Comparison of ENCODE assay signal across 8 cellular contexts in genomic region chr3:194265505-194265892, GRCh38.
DNase-seq lines count a peak whose midpoint lies in the region; ATAC-seq lines count a peak whose summit lies in the region.

No MANE protein-coding gene starts in this region.

- H3K36me3 Mint-ChIP-seq in T-helper 17 cell (ENCODE audit: low read depth): peaks cover 2% of the 10 kb centered on the region
- no peaks in the 10 kb centered on the region for H3K36me3 Mint-ChIP-seq in activated CD4-positive, alpha-beta T cell treated with anti-CD3 and anti-CD28 coated beads, Interleukin-2, amount 10 ng/mL, durations not matched to agents 7 days and 5 days (ENCODE audit: low read depth)
- no peaks in the 10 kb centered on the region for H3K36me3 Mint-ChIP-seq in activated T-cell treated with anti-CD3 and anti-CD28 coated beads, Interleukin-2, amount 50 U/mL, for 24 hours (ENCODE audit: low read depth)

- peaks cover 15% of the 10 kb centered on the region for H3K27me3 Mint-ChIP-seq in T-helper 17 cell
- H3K27me3 Mint-ChIP-seq in activated CD4-positive, alpha-beta T cell treated with anti-CD3 and anti-CD28 coated beads, Interleukin-2, amount 10 ng/mL, durations not matched to agents 7 days and 5 days: peaks cover 17% of the 10 kb centered on the region
- H3K27me3 Mint-ChIP-seq in activated T-cell treated with anti-CD3 and anti-CD28 coated beads, Interleukin-2, amount 50 U/mL, for 24 hours: peaks cover 1% of the 10 kb centered on the region

- POLR2A ChIA-PET in activated CD4-positive, alpha-beta T cell treated with anti-CD3 and anti-CD28 coated beads, Interleukin-2, amount 10 ng/mL, durations not matched to agents 7 days and 5 days (lab: Charles Lee): no interaction called here

- peak overlapping the region; percentile 47 for H3K27ac Mint-ChIP-seq in T-helper 17 cell
- H3K27ac Mint-ChIP-seq in activated CD4-positive, alpha-beta T cell treated with anti-CD3 and anti-CD28 coated beads, Interleukin-2, amount 10 ng/mL, durations not matched to agents 7 days and 5 days: no peak overlapping the region
- H3K27ac Mint-ChIP-seq in activated T-cell treated with anti-CD3 and anti-CD28 coated beads, Interleukin-2, amount 50 U/mL, for 24 hours: no peak overlapping the region

- no peaks in the 10 kb centered on the region for H3K9me3 ChIP-seq in T-helper 17 cell (ENCODE audit: control insufficient read depth, low read length, poor library complexity, severe bottlenecking)

- intact Hi-C loops in head of caudate nucleus (cut with DNase I): no loop called here

- H3K4me1 Mint-ChIP-seq in T-helper 17 cell: peaks cover 13% of the 10 kb centered on the region
- peaks cover 18% of the 10 kb centered on the region for H3K4me1 Mint-ChIP-seq in activated CD4-positive, alpha-beta T cell treated with anti-CD3 and anti-CD28 coated beads, Interleukin-2, amount 10 ng/mL, durations not matched to agents 7 days and 5 days
- H3K4me1 Mint-ChIP-seq in activated T-cell treated with anti-CD3 and anti-CD28 coated beads, Interleukin-2, amount 50 U/mL, for 24 hours (ENCODE audit: low read depth): no peaks in the 10 kb centered on the region

- no peak for ATAC-seq in T-helper 17 cell
- no peak for ATAC-seq in HG02798 (IDR thresholded peaks at IDR 0.05; ENCODE audit: poor library complexity, unreplicated experiment)

- H3K9me3 Mint-ChIP-seq in activated CD4-positive, alpha-beta T cell treated with anti-CD3 and anti-CD28 coated beads, Interleukin-2, amount 10 ng/mL, durations not matched to agents 7 days and 5 days: no peaks in the 10 kb centered on the region
- no peaks in the 10 kb centered on the region for H3K9me3 Mint-ChIP-seq in activated T-cell treated with anti-CD3 and anti-CD28 coated beads, Interleukin-2, amount 50 U/mL, for 24 hours

- CTCF ChIA-PET in activated CD4-positive, alpha-beta T cell treated with anti-CD3 and anti-CD28 coated beads, Interleukin-2, amount 10 ng/mL, durations not matched to agents 7 days and 5 days (lab: Charles Lee): interaction anchor here (0.7 to 1.2 kb wide), 3 partner anchors 8 to 50 kb away, joined by 3 read pairs; no protein-coding TSS in a partner anchor

- no peak overlapping the region for H3K4me3 Mint-ChIP-seq in T-helper 17 cell
- H3K4me3 Mint-ChIP-seq in activated CD4-positive, alpha-beta T cell treated with anti-CD3 and anti-CD28 coated beads, Interleukin-2, amount 10 ng/mL, durations not matched to agents 7 days and 5 days: no peak overlapping the region
- H3K4me3 Mint-ChIP-seq in activated T-cell treated with anti-CD3 and anti-CD28 coated beads, Interleukin-2, amount 50 U/mL, for 24 hours: no peak overlapping the region

- DNase-seq in ELF-1 (ENCODE audit: low read depth, low spot score) (peak; percentile 59), T-helper 17 cell (no peak), head of caudate nucleus (peak in 41 of 42 donors; percentile 20 to 83 (median 63)), putamen (ENCODE audit: low spot score) (peak; percentile 70), cerebellar cortex (ENCODE audit: low spot score) (no peak)
- DNase-seq in activated CD4-positive, alpha-beta T cell treated with anti-CD3 and anti-CD28 coated beads, Interleukin-2, amount 10 ng/mL, durations not matched to agents 7 days and 5 days: no peak
- no peak for DNase-seq in activated T-cell treated with anti-CD3 and anti-CD28 coated beads, Interleukin-2, amount 50 U/mL, for 24 hours

Comparison
In these comparisons a context has a peak if more than half of its experiments do, and no peak if none do; other contexts are left out.
1. DNase-seq: peak in ELF-1 (single experiment), head of caudate nucleus (41 of 42) and putamen (single experiment); none in T-helper 17 cell (0 of 3), activated CD4-positive, alpha-beta T cell treated with anti-CD3 and anti-CD28 coated beads, Interleukin-2, amount 10 ng/mL, durations not matched to agents 7 days and 5 days (single experiment), activated T-cell treated with anti-CD3 and anti-CD28 coated beads, Interleukin-2, amount 50 U/mL, for 24 hours (single experiment) and cerebellar cortex (single experiment).